ENCODE assay signal across 12 cellular contexts in genomic region chr7:73387908-73388414, GRCh38. TPM values are rescaled to one million over a fixed set of nuclear protein-coding genes. Genes with fewer than 3 reads are reported as not detected.
"Had no signal": no experiment of that assay in that cellular context is flagged by ENCODE, and none has a peak within 500 bp of the region (broad histone marks: within the 10 kb centered on the region; RNA-seq: fewer than 3 reads in every experiment).

No MANE protein-coding gene starts in this region.

- H3K4me3 ChIP-seq: GM23248, GM23338, HAP-1 had no signal

- H3K9ac ChIP-seq: GM23248 had no signal

- H3K4me3 Mint-ChIP-seq: GM23338, H9, HFFc6 had no signal

- FAIRE-seq: H1, H54 had no signal

- H2AFZ ChIP-seq: GM23248, GM23338 had no signal

- H3K4me1 ChIP-seq: HAP-1 had no signal

- H3K4me2 ChIP-seq: GM23338 had no signal

- H3K36me3 ChIP-seq: HAP-1 had no signal

- DNase-seq: GM23248, GOT3, H7, H9, HCEC 1CT, HFFc6 had no signal

- H3K27ac Mint-ChIP-seq: GM23338, HFFc6 had no signal

- H3K27ac ChIP-seq: GM23248 had no signal

- ATAC-seq: GM23338, HCT116 had no signal

RNA-seq across cellular contexts. Expression of gene FKBP6, which starts 60.0 kb away (rescaled TPM):
- total RNA-seq: GM23248, GM23338, H4, H9, HFFc6 had no signal
- polyA plus RNA-seq: GM23248 had no signal
